ENCODE assay signal across 27 cellular contexts in the genomic region with DNA sequence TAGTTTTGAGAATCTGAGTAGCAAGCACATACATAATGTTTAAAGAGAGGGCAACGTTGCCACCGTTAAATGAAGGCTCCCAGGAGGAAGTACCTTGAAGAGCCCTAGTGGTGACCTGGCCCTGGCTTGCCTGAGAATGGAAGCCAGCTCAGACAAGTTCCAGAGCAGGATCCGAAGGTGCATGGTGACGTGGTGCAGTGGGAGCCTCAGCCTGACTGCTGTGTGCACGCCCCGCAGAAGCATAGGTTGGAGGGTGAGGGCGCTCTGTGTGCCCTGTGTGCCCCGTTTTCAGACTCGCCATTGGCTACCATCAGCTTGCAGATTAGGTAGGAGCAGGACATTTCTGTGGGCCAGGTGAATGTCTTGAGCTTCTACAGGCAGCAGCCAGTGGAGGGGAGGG.
"Had no signal": no experiment of that assay in that cellular context is flagged by ENCODE, and none has a peak within 500 bp of the region (broad histone marks: within the 10 kb centered on the region; RNA-seq: fewer than 3 reads in every experiment).

No MANE protein-coding gene starts in this region.

- H3K27ac Mint-ChIP-seq: dendritic cell treated with granulocyte-macrophage colony-stimulating factor and Interleukin-4, amounts not matched to agents 40 ng/mL and 50 ng/mL, for 4 days; endodermal cell; memory B cell; mesothelial cell of epicardium; neural progenitor cell; stimulated activated effector memory CD8-positive, alpha-beta T cell treated with anti-CD3 and anti-CD28 coated beads, Interleukin-12 subunit alpha, Interleukin-12 subunit beta, amount 100 ng/mL, for 72 hours had no signal

- H2AFZ ChIP-seq: neural progenitor cell had no signal

- H3K9me3 Mint-ChIP-seq: dendritic cell treated with granulocyte-macrophage colony-stimulating factor and Interleukin-4, amounts not matched to agents 40 ng/mL and 50 ng/mL, for 4 days; endodermal cell; memory B cell; mesothelial cell of epicardium; naive B cell; natural killer cell treated with Interleukin-12 subunit alpha and Interleukin-12 subunit beta and Interleukin-15 and Interleukin-18, amount 100 ng/mL, for 72 hours; neural progenitor cell; stimulated activated effector memory CD8-positive, alpha-beta T cell treated with anti-CD3 and anti-CD28 coated beads, Interleukin-12 subunit alpha, Interleukin-12 subunit beta, amount 100 ng/mL, for 72 hours had no signal

- H3K4me3 ChIP-seq: colonic mucosa, esophagus squamous epithelium, lung, mucosa of descending colon, neural progenitor cell, prostate gland, right atrium auricular region, sigmoid colon, stomach, thyroid gland had no signal

- H3K27me3 Mint-ChIP-seq: dendritic cell treated with granulocyte-macrophage colony-stimulating factor and Interleukin-4, amounts not matched to agents 40 ng/mL and 50 ng/mL, for 4 days; memory B cell; naive B cell; natural killer cell treated with Interleukin-12 subunit alpha and Interleukin-12 subunit beta and Interleukin-15 and Interleukin-18, amount 100 ng/mL, for 72 hours had no signal

- H3K27me3 ChIP-seq: colonic mucosa, esophagus squamous epithelium, neural progenitor cell, right atrium auricular region, sigmoid colon, stomach, thyroid gland had no signal

- H3K9ac ChIP-seq: neural progenitor cell had no signal

- H3K9me3 ChIP-seq: colonic mucosa, esophagus squamous epithelium, mucosa of descending colon, prostate gland, right atrium auricular region, sigmoid colon, stomach, thyroid gland had no signal

- DNase-seq: colonic mucosa; effector CD8-positive, alpha-beta T cell; endodermal cell; esophagus squamous epithelium; head of caudate nucleus; kidney; mucosa of descending colon; naive B cell; nucleus accumbens; sigmoid colon; stimulated activated CD4-positive, alpha-beta T cell treated with anti-CD3 and anti-CD28 coated beads, Interleukin-2, amount 100 ng/mL, for 24 hours; stimulated activated CD4-positive, alpha-beta T cell treated with anti-CD3 and anti-CD28 coated beads, Interleukin-4, amount 100 ng/mL, for 24 hours; stimulated activated naive CD4-positive, alpha-beta T cell treated with Interleukin-2 at 50 U/mL for 16 hours; stomach; thyroid gland; trophoblast cell had no signal

- H3K4me3 Mint-ChIP-seq: dendritic cell treated with granulocyte-macrophage colony-stimulating factor and Interleukin-4, amounts not matched to agents 40 ng/mL and 50 ng/mL, for 4 days; endodermal cell; memory B cell; mesothelial cell of epicardium; natural killer cell treated with Interleukin-12 subunit alpha and Interleukin-12 subunit beta and Interleukin-15 and Interleukin-18, amount 100 ng/mL, for 72 hours; neural progenitor cell; stimulated activated effector memory CD8-positive, alpha-beta T cell treated with anti-CD3 and anti-CD28 coated beads, Interleukin-12 subunit alpha, Interleukin-12 subunit beta, amount 100 ng/mL, for 72 hours had no signal

- H3K36me3 ChIP-seq: colonic mucosa, neural progenitor cell, prostate gland, right atrium auricular region, thyroid gland had no signal

- ATAC-seq: left lobe of liver; mucosa of descending colon; stimulated activated effector memory CD8-positive, alpha-beta T cell treated with anti-CD3 and anti-CD28 coated beads, Interleukin-12 subunit alpha, Interleukin-12 subunit beta, amount 100 ng/mL, for 72 hours had no signal

- FAIRE-seq: frontal cortex, kidney had no signal

- H3K27ac ChIP-seq: colonic mucosa, esophagus squamous epithelium, neural progenitor cell, prostate gland, right atrium auricular region, sigmoid colon, stomach, thyroid gland had no signal

- H3K4me2 ChIP-seq: neural progenitor cell had no signal

- H3K4me1 ChIP-seq: colonic mucosa, neural progenitor cell, prostate gland, right atrium auricular region, stomach, thyroid gland had no signal

- H3K36me3 Mint-ChIP-seq: natural killer cell treated with Interleukin-12 subunit alpha and Interleukin-12 subunit beta and Interleukin-15 and Interleukin-18, amount 100 ng/mL, for 72 hours; neural progenitor cell; stimulated activated effector memory CD8-positive, alpha-beta T cell treated with anti-CD3 and anti-CD28 coated beads, Interleukin-12 subunit alpha, Interleukin-12 subunit beta, amount 100 ng/mL, for 72 hours had no signal

- H3K4me1 Mint-ChIP-seq: endodermal cell, neural progenitor cell had no signal
